Comparison of ENCODE assay signal across 16 cellular contexts in genomic region chr7:50310361-50310760, GRCh38. TPM values are rescaled to one million over a fixed set of nuclear protein-coding genes. Genes with fewer than 3 reads are reported as not detected.
DNase-seq lines count a peak whose midpoint lies in the region; ATAC-seq, FAIRE-seq and TF ChIP-seq lines count a peak whose summit lies in the region.
"Had no signal": no experiment of that assay in that cellular context is flagged by ENCODE, and none has a peak within 500 bp of the region (broad histone marks: within the 10 kb centered on the region; RNA-seq: fewer than 3 reads in every experiment).

No MANE protein-coding gene starts in this region.

- H3K9me3 Mint-ChIP-seq in activated T-helper 2 cell treated with anti-CD3 and anti-CD28 coated beads, Interferon-gamma antibody, Interleukin-2, Interleukin-4, amounts not matched to agents 10 μg/mL and 5 μg/mL and 100 μg/mL, durations not matched to agents 14 hours and 24 hours and 36 hours = no peaks in the 10 kb centered on the region

- peaks cover 99% of the 10 kb centered on the region for H3K36me3 Mint-ChIP-seq in activated T-helper 2 cell treated with anti-CD3 and anti-CD28 coated beads, Interferon-gamma antibody, Interleukin-2, Interleukin-4, amounts not matched to agents 10 μg/mL and 5 μg/mL and 100 μg/mL, durations not matched to agents 14 hours and 24 hours and 36 hours (ENCODE audit: low read depth)

- no peaks in the 10 kb centered on the region for H3K27me3 Mint-ChIP-seq in activated T-helper 2 cell treated with anti-CD3 and anti-CD28 coated beads, Interferon-gamma antibody, Interleukin-2, Interleukin-4, amounts not matched to agents 10 μg/mL and 5 μg/mL and 100 μg/mL, durations not matched to agents 14 hours and 24 hours and 36 hours (ENCODE audit: low read depth)

- H3K4me1 Mint-ChIP-seq in activated T-helper 2 cell treated with anti-CD3 and anti-CD28 coated beads, Interferon-gamma antibody, Interleukin-2, Interleukin-4, amounts not matched to agents 10 μg/mL and 5 μg/mL and 100 μg/mL, durations not matched to agents 14 hours and 24 hours and 36 hours (ENCODE audit: low read depth) = peaks cover 46% of the 10 kb centered on the region

- DNase-seq in SKM-1 treated with dmso at 0.1 percent for 144 hours (lab: John Stamatoyannopoulos, UW; ENCODE audit: unreplicated experiment) (peak; percentile 33), SKM-1 (lab: John Stamatoyannopoulos, UW; ENCODE audit: unreplicated experiment) (no peak), NB4 (ENCODE audit: low read depth) (peak; percentile 78), small intestine (no peak), NCI-H524 treated with DMSO at 0.1 percent for 48 hours (lab: John Stamatoyannopoulos, UW) (no peak), D721Med (ENCODE audit: insufficient read length, low spot score) (no peak)
- no peak for DNase-seq in activated T-helper 2 cell treated with anti-CD3 and anti-CD28 coated beads, Interferon-gamma antibody, Interleukin-2, Interleukin-4, amounts not matched to agents 10 μg/mL and 5 μg/mL and 100 μg/mL, durations not matched to agents 14 hours and 24 hours and 36 hours (ENCODE audit: low spot score)
- DNase-seq: 8988T; DMS53; foreskin fibroblast; NCI-H2107; PC-9; stimulated activated naive CD4-positive, alpha-beta T cell treated with Interleukin-2 at 50 U/mL for 16 hours had no signal

- H3K36me3 ChIP-seq in small intestine (ENCODE audit: control insufficient read depth in 2 of 2, insufficient read depth in 2 of 2, low read length in 2 of 2) = no peaks in the 10 kb centered on the region

- H3K27me3 ChIP-seq in small intestine (ENCODE audit: control insufficient read depth in 2 of 2, insufficient read depth in 2 of 2, low read length in 2 of 2) = no peaks in the 10 kb centered on the region

- H3K4me3 Mint-ChIP-seq in activated T-helper 2 cell treated with anti-CD3 and anti-CD28 coated beads, Interferon-gamma antibody, Interleukin-2, Interleukin-4, amounts not matched to agents 10 μg/mL and 5 μg/mL and 100 μg/mL, durations not matched to agents 14 hours and 24 hours and 36 hours (ENCODE audit: low read depth) = peak overlapping the region; percentile 99

- peak overlapping the region; percentile 15 to 52 for H3K27ac ChIP-seq in small intestine (ENCODE audit: low read depth in 1 of 2, low read length in 1 of 2)
- H3K27ac ChIP-seq: PC-9 had no signal

- H3K4me3 ChIP-seq in NB4 (ENCODE audit: low read depth, low read length) (peak overlapping the region; percentile 84), small intestine (ENCODE audit: low read depth in 1 of 2, low read length in 2 of 2) (no peak overlapping the region)
- H3K4me3 ChIP-seq: PC-9 had no signal

- peak overlapping the region; percentile 98 for H3K27ac Mint-ChIP-seq in activated T-helper 2 cell treated with anti-CD3 and anti-CD28 coated beads, Interferon-gamma antibody, Interleukin-2, Interleukin-4, amounts not matched to agents 10 μg/mL and 5 μg/mL and 100 μg/mL, durations not matched to agents 14 hours and 24 hours and 36 hours

- no peaks in the 10 kb centered on the region for H3K9me3 ChIP-seq in small intestine (ENCODE audit: control insufficient read depth, low read depth)

- intact Hi-C loops in activated T-helper 2 cell treated with anti-CD3 and anti-CD28 coated beads, Interferon-gamma antibody, Interleukin-2, Interleukin-4, amounts not matched to agents 10 μg/mL and 5 μg/mL and 100 μg/mL, durations not matched to agents 14 hours and 24 hours and 36 hours (cut with micrococcal nuclease) = no loop called here

- WGBS in small intestine, 3 donors = 58 to 74% (median 67%) methylated on average over 6 of the region's 6 CpGs

- no peaks in the 10 kb centered on the region for H3K4me1 ChIP-seq in small intestine (ENCODE audit: control insufficient read depth in 2 of 2, insufficient read depth in 1 of 2, low read depth in 1 of 2, low read length in 1 of 2)

- TF ChIP-seq CTCF in NB4 (IDR thresholded peaks at IDR 0.05; ENCODE audit: low read depth, low read length) (no peak), D721Med (IDR thresholded peaks at IDR 0.05; ENCODE audit: insufficient read depth, missing control alignments) (no peak)

- TF ChIP-seq POLR2A in NB4 (IDR thresholded peaks at IDR 0.05; ENCODE audit: extremely low read depth, insufficient read length) = no peak

- no peak for FAIRE-seq in small intestine (lab: Jason Lieb, UNC)
- FAIRE-seq in D721Med (lab: Jason Lieb, UNC) = no peak
- FAIRE-seq: HTR-8/SVneo, keratinocyte had no signal

- no peak for ATAC-seq in GM21390 (IDR thresholded peaks at IDR 0.05; ENCODE audit: unreplicated experiment)

RNA-seq across cellular contexts. Expression of gene IKZF1, which starts 5.8 kb away (rescaled TPM):
- total RNA-seq in activated T-helper 2 cell treated with anti-CD3 and anti-CD28 coated beads, Interferon-gamma antibody, Interleukin-2, Interleukin-4, amounts not matched to agents 10 μg/mL and 5 μg/mL and 100 μg/mL, durations not matched to agents 14 hours and 24 hours and 36 hours = 360 and 371 TPM in 2 replicates
- 1 to 10 TPM; 1.8 to 5.9 (median 3.0) TPM for polyA plus RNA-seq in small intestine
- total RNA-seq: PC-9 had no signal
- polyA plus RNA-seq: keratinocyte had no signal

Comparison
In these comparisons a context has a peak if more than half of its experiments do, and no peak if none do; other contexts are left out.
1. DNase-seq: peak in SKM-1 treated with dmso at 0.1 percent for 144 hours (single experiment) and NB4 (single experiment); none in SKM-1 (single experiment), activated T-helper 2 cell treated with anti-CD3 and anti-CD28 coated beads, Interferon-gamma antibody, Interleukin-2, Interleukin-4, amounts not matched to agents 10 μg/mL and 5 μg/mL and 100 μg/mL, durations not matched to agents 14 hours and 24 hours and 36 hours (single experiment), small intestine (single experiment), NCI-H524 treated with DMSO at 0.1 percent for 48 hours (single experiment) and D721Med (single experiment).